ENCODE assay signal across 22 cellular contexts in the genomic region with DNA sequence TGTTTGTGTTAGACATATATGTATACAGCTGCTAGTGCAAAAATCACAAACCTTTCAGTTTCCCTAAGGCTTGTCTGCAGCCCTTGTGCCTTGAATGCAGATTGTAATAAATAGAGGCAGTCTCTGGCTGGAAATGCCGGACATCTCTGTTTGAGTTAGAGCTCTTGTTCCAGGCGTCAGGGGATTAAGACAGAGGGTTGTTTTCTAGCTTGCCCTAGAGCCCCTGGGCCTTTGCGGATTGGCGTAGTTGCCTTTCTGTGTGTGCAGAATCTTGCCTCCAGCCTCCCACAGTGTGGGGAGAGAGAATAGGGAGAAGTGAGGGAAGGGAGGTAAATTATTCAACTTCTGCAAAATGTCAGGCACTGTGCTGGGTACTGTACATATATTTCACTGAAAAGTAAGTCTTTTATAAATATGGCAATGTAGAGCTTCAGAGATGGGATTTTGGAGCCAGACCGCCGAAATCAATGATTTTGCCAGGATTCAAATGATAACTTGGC.
DNase-seq lines count a peak whose midpoint lies in the region; TF ChIP-seq lines count a peak whose summit lies in the region.
"Had no signal": no experiment of that assay in that cellular context is flagged by ENCODE, and none has a peak within 500 bp of the region (broad histone marks: within the 10 kb centered on the region; RNA-seq: fewer than 3 reads in every experiment).

No MANE protein-coding gene starts in this region.

- peak overlapping the region; percentile 33 for H3K27ac ChIP-seq in caudate nucleus (ENCODE audit: low read depth, low read length)
- H3K27ac ChIP-seq: right atrium auricular region had no signal

- intact Hi-C loops in CD14-positive monocyte (cut with micrococcal nuclease): loop anchor here in 1 of 2 donors (5.0 kb wide), 1 partner anchor 35 kb away; no protein-coding TSS in a partner anchor

- H3K27ac Mint-ChIP-seq in CD14-positive monocyte (peak overlapping the region in 5 of 7 donors; percentile 22 to 97 (median 69)), neural crest cell (ENCODE audit: unreplicated experiment) (no peak overlapping the region), type B pancreatic cell (no peak overlapping the region)
- H3K27ac Mint-ChIP-seq: activated B cell treated with CpG ODN at 0.5 μM for 24 hours; activated CD4-positive, alpha-beta memory T cell treated with anti-CD3 and anti-CD28 coated beads for 36 hours; activated naive CD8-positive, alpha-beta T cell treated with anti-CD3 and anti-CD28 coated beads, Interleukin-2, amount 10 ng/mL, durations not matched to agents 7 days and 5 days; effector memory CD8-positive, alpha-beta T cell had no signal

- H3K4me1 Mint-ChIP-seq in CD14-positive monocyte: peaks cover 69% of the 10 kb centered on the region
- peaks cover 49% of the 10 kb centered on the region for H3K4me1 Mint-ChIP-seq in neural crest cell
- H3K4me1 Mint-ChIP-seq in type B pancreatic cell (ENCODE audit: unreplicated experiment): peaks cover 43% of the 10 kb centered on the region

- H3K9me3 Mint-ChIP-seq in CD14-positive monocyte: peaks cover 0 to 4% (median 2%) of the 10 kb centered on the region in 7 donors
- peaks cover 4% of the 10 kb centered on the region for H3K9me3 Mint-ChIP-seq in neural crest cell
- H3K9me3 Mint-ChIP-seq in type B pancreatic cell: peaks cover 5% of the 10 kb centered on the region
- H3K9me3 Mint-ChIP-seq: activated CD4-positive, alpha-beta memory T cell treated with anti-CD3 and anti-CD28 coated beads for 36 hours; CD4-positive, alpha-beta T cell had no signal

- DNase-seq in CD14-positive monocyte (ENCODE audit: low spot score) (no peak), KBM-7 (peak; percentile 42), caudate nucleus (lab: John Stamatoyannopoulos, UW) (no peak), neural crest cell (ENCODE audit: low read depth, low spot score) (no peak), NCI-H345 treated with DMSO at 0.1 percent for 48 hours (lab: John Stamatoyannopoulos, UW; ENCODE audit: unreplicated experiment) (no peak), type B pancreatic cell (ENCODE audit: extremely low spot score, unreplicated experiment) (no peak), ureter (ENCODE audit: low spot score) (no peak)
- no peak for DNase-seq in stimulated activated CD4-positive, alpha-beta T cell treated with anti-CD3 and anti-CD28 coated beads, Interleukin-2, amount 100 ng/mL, for 48 hours
- DNase-seq: activated B cell treated with CpG ODN at 0.5 μM for 24 hours; activated CD4-positive, alpha-beta memory T cell treated with anti-CD3 and anti-CD28 coated beads for 36 hours; activated naive CD8-positive, alpha-beta T cell treated with anti-CD3 and anti-CD28 coated beads, Interleukin-2, amount 10 ng/mL, durations not matched to agents 7 days and 5 days; CD4-positive, alpha-beta T cell; DMS 273 treated with DMSO at 0.1 percent for 48 hours; effector memory CD8-positive, alpha-beta T cell; NCI-H146; NCI-H69; ovary; stimulated activated CD4-positive, alpha-beta T cell treated with anti-CD3 and anti-CD28 coated beads, Interleukin-12 subunit alpha, Interleukin-12 subunit beta, amount 100 ng/mL, for 4 hours; stomach; T-helper 9 cell; transverse colon had no signal

- H3K4me3 Mint-ChIP-seq in CD14-positive monocyte (no peak overlapping the region), neural crest cell (peak overlapping the region; percentile 8), type B pancreatic cell (no peak overlapping the region)
- H3K4me3 Mint-ChIP-seq: activated B cell treated with CpG ODN at 0.5 μM for 24 hours; activated CD4-positive, alpha-beta memory T cell treated with anti-CD3 and anti-CD28 coated beads for 36 hours; activated naive CD8-positive, alpha-beta T cell treated with anti-CD3 and anti-CD28 coated beads, Interleukin-2, amount 10 ng/mL, durations not matched to agents 7 days and 5 days; CD4-positive, alpha-beta T cell; effector memory CD8-positive, alpha-beta T cell had no signal

- H3K27me3 Mint-ChIP-seq in CD14-positive monocyte (ENCODE audit: low read depth in 3 of 3) (no peaks in the 10 kb centered on the region), neural crest cell (ENCODE audit: low read depth) (no peaks in the 10 kb centered on the region), type B pancreatic cell (no peaks in the 10 kb centered on the region)
- H3K27me3 Mint-ChIP-seq: activated B cell treated with CpG ODN at 0.5 μM for 24 hours; CD4-positive, alpha-beta T cell; effector memory CD8-positive, alpha-beta T cell had no signal

- in situ Hi-C loops in KBM-7 (cut with MboI; ENCODE audit: low pct_unique_long_range_greater_than_20kb, low sequenced_read_pairs): no loop called here

- peaks cover 0 to 1% of the 10 kb centered on the region in 2 donors for H3K36me3 Mint-ChIP-seq in CD14-positive monocyte
- peaks cover 5% of the 10 kb centered on the region for H3K36me3 Mint-ChIP-seq in neural crest cell (ENCODE audit: low read depth)
- H3K36me3 Mint-ChIP-seq in type B pancreatic cell: peaks cover 18% of the 10 kb centered on the region
- H3K36me3 Mint-ChIP-seq: activated CD4-positive, alpha-beta memory T cell treated with anti-CD3 and anti-CD28 coated beads for 36 hours; activated naive CD8-positive, alpha-beta T cell treated with anti-CD3 and anti-CD28 coated beads, Interleukin-2, amount 10 ng/mL, durations not matched to agents 7 days and 5 days had no signal

- TF ChIP-seq CTCF in CD14-positive monocyte (IDR thresholded peaks at IDR 0.05) (no peak), neural crest cell (conservative IDR thresholded peaks at IDR 0.05) (no peak), type B pancreatic cell (conservative IDR thresholded peaks at IDR 0.05) (no peak)

Comparison
In these comparisons a context has a peak if more than half of its experiments do, and no peak if none do; other contexts are left out.
1. H3K27ac Mint-ChIP-seq: peak in CD14-positive monocyte (5 of 7); none in neural crest cell (single experiment) and type B pancreatic cell (single experiment).